In genomic region chr14:24991821-24992220, GRCh38 we compare ENCODE assay signal across 30 cellular contexts. TPM values are rescaled to one million over a fixed set of nuclear protein-coding genes. Genes with fewer than 3 reads are reported as not detected.
DNase-seq lines count a peak whose midpoint lies in the region; ATAC-seq, FAIRE-seq and TF ChIP-seq lines count a peak whose summit lies in the region.
"Had no signal": no experiment of that assay in that cellular context is flagged by ENCODE, and none has a peak within 500 bp of the region (broad histone marks: within the 10 kb centered on the region; RNA-seq: fewer than 3 reads in every experiment).

No MANE protein-coding gene starts in this region.

- no peak overlapping the region for H3K4me2 ChIP-seq in HepG2 (ENCODE audit: low read depth, low read length)
- H3K4me2 ChIP-seq: BLaER1 had no signal

- intact Hi-C loops in heart left ventricle (cut with DNase I): no loop called here
- intact Hi-C loops in cardiac septum (cut with DNase I): no loop called here
- intact Hi-C loops in HepG2 (cut with micrococcal nuclease; ENCODE audit: unreplicated experiment): no loop called here
- intact Hi-C loops in right lobe of liver (cut with DNase I): no loop called here
- intact Hi-C loops in pancreas (cut with DNase I): no loop called here

- H3K4me3 ChIP-seq in heart left ventricle (no peak overlapping the region), HepG2 (replicated peaks in 1 of 3; ENCODE audit: insufficient read depth in 1 of 3, low read depth in 2 of 3, low read length in 3 of 3) (no peak overlapping the region), right lobe of liver (no peak overlapping the region), gastroesophageal sphincter (no peak overlapping the region), pancreas (no peak overlapping the region)
- H3K4me3 ChIP-seq: BLaER1, GM12878 had no signal

- in situ Hi-C loops in HepG2 (cut with HindIII; ENCODE audit: extremely low pct_ligation_motif_present, low pct_unique_long_range_greater_than_20kb): no loop called here

- no peak overlapping the region for H3K27ac ChIP-seq in heart left ventricle
- H3K27ac ChIP-seq in HepG2 (ENCODE audit: extremely low read length, insufficient read depth, low read length): no peak overlapping the region
- no peak overlapping the region for H3K27ac ChIP-seq in right lobe of liver
- H3K27ac ChIP-seq in gastroesophageal sphincter: peak overlapping the region in 1 of 4 donors; percentile 9
- no peak overlapping the region for H3K27ac ChIP-seq in pancreas
- H3K27ac ChIP-seq: BLaER1 had no signal

- H3K27me3 ChIP-seq in heart left ventricle (no peaks in the 10 kb centered on the region), HepG2 (ENCODE audit: control insufficient read depth in 1 of 2, insufficient read depth in 2 of 2, low read length in 2 of 2) (no peaks in the 10 kb centered on the region), right lobe of liver (no peaks in the 10 kb centered on the region), gastroesophageal sphincter (no peaks in the 10 kb centered on the region), pancreas (no peaks in the 10 kb centered on the region)
- H3K27me3 ChIP-seq: BE2C, BLaER1 had no signal

- no peak for TF ChIP-seq RAD21 in HepG2 (CRISPR knock-in tag; IDR thresholded peaks at IDR 0.05)

- no peaks in the 10 kb centered on the region for H3K79me2 ChIP-seq in HepG2 (ENCODE audit: insufficient read depth, low read length)

- H3K9me3 ChIP-seq in heart left ventricle (no peaks in the 10 kb centered on the region), HepG2 (ENCODE audit: low read length) (no peaks in the 10 kb centered on the region), right lobe of liver (no peaks in the 10 kb centered on the region), gastroesophageal sphincter (no peaks in the 10 kb centered on the region), pancreas (no peaks in the 10 kb centered on the region)
- H3K9me3 ChIP-seq: BE2C, BLaER1 had no signal

- CTCF ChIA-PET in HepG2 (lab: Yijun Ruan, JAX; ENCODE audit: low intra/inter-chr PET ratio, low total read pairs): no interaction called here

- H3K36me3 ChIP-seq in heart left ventricle (peaks cover 0 to 4% (median 0%) of the 10 kb centered on the region in 9 donors), HepG2 (replicated peaks in 1 of 2; ENCODE audit: control insufficient read depth in 1 of 2, insufficient read depth in 2 of 2, low read length in 2 of 2) (peaks cover 0 to 4% of the 10 kb centered on the region in 2 experiments; a peak in 1 of 5 replicates), right lobe of liver (no peaks in the 10 kb centered on the region), gastroesophageal sphincter (no peaks in the 10 kb centered on the region), pancreas (no peaks in the 10 kb centered on the region)
- H3K36me3 ChIP-seq: BE2C, BLaER1 had no signal

- TF ChIP-seq EP300 in HepG2 (IDR thresholded peaks at IDR 0.05; ENCODE audit: low read depth in 2 of 2, low read length in 2 of 2): no peak
- TF ChIP-seq EP300 in HepG2 (CRISPR knock-in tag; IDR thresholded peaks at IDR 0.05; ENCODE audit: borderline replicate concordance): no peak
- no peak for TF ChIP-seq EP300 in gastroesophageal sphincter (IDR thresholded peaks at IDR 0.05)

- POLR2A ChIA-PET in HepG2 (lab: Yijun Ruan, JAX): interaction anchor here (1.2 kb wide), 2 partner anchors 12 to 174 kb away, joined by 4 to 5 read pairs; no protein-coding TSS in a partner anchor

- TF ChIP-seq POLR2A in heart left ventricle (IDR thresholded peaks at IDR 0.05): no peak
- TF ChIP-seq POLR2A in HepG2 (IDR thresholded peaks at IDR 0.05; ENCODE audit: insufficient read depth in 1 of 2, low read depth in 2 of 2, low read length in 2 of 2): no peak
- no peak for TF ChIP-seq POLR2A in right lobe of liver (IDR thresholded peaks at IDR 0.05)
- no peak for TF ChIP-seq POLR2A in gastroesophageal sphincter (IDR thresholded peaks at IDR 0.05)

- no peak overlapping the region for H2AFZ ChIP-seq in HepG2 (ENCODE audit: low read length)

- H3K9ac ChIP-seq in HepG2 (ENCODE audit: insufficient read depth, low read depth, low read length): no peak overlapping the region
- H3K9ac ChIP-seq: BLaER1 had no signal

- H3K4me1 ChIP-seq in heart left ventricle: peaks cover 0 to 30% (median 3%) of the 10 kb centered on the region in 12 donors
- H3K4me1 ChIP-seq in HepG2 (ENCODE audit: insufficient read depth, low read length): peaks cover 9% of the 10 kb centered on the region; the same call in 1 of the 2 replicates
- H3K4me1 ChIP-seq in right lobe of liver: no peaks in the 10 kb centered on the region
- H3K4me1 ChIP-seq in gastroesophageal sphincter: peaks cover 0 to 13% (median 3%) of the 10 kb centered on the region in 3 donors
- peaks cover 0 to 4% (median 3%) of the 10 kb centered on the region in 3 donors for H3K4me1 ChIP-seq in pancreas
- H3K4me1 ChIP-seq: BE2C had no signal

- no TSS peak for BruUV-seq in HepG2 (replicated peaks; lab: Mats Ljungman, UMichigan)

- ATAC-seq in heart left ventricle (peak in 3 of 4 donors; percentile 27 to 57 (median 39)), HepG2 (peak; percentile 17; the same call in 1 of the 3 replicates), right lobe of liver (no peak), gastroesophageal sphincter (peak; percentile 58), pancreas (peak in 3 of 4 donors; percentile 52 to 53 (median 52)), GM18867 (IDR thresholded peaks at IDR 0.05; ENCODE audit: unreplicated experiment) (no peak)

- no peaks in the 10 kb centered on the region for H4K20me1 ChIP-seq in HepG2 (ENCODE audit: insufficient read depth, low read length)
- H4K20me1 ChIP-seq: BLaER1 had no signal

- WGBS in heart left ventricle, 4 donors: 64 to 74% (median 68%) methylated on average over 6 of the region's 6 CpGs
- 88% methylated on average over 6 of the region's 6 CpGs for WGBS in HepG2 (ENCODE audit: low lambda C conversion rate)
- whole genome bisulfite sequencing in right lobe of liver (ENCODE audit: insufficient coverage, low coverage, low lambda C conversion rate, missing lambda C conversion rate): 91% methylated on average over 5 of the region's 6 CpGs
- 68 to 76% methylated on average over 5 to 6 of the region's 6 CpGs for WGBS in gastroesophageal sphincter (ENCODE audit: low coverage in 1 of 2), 2 donors
- 61 to 63% methylated on average over 6 of the region's 6 CpGs for WGBS in pancreas, 2 donors

- FAIRE-seq in HepG2 (lab: Jason Lieb, UNC): no peak
- FAIRE-seq in pancreas (lab: Jason Lieb, UNC): no peak
- FAIRE-seq: A204.1, GM12878, GM12892, GM18507, GM19239 had no signal

- no peak for TF ChIP-seq CTCF in heart left ventricle (IDR thresholded peaks at IDR 0.05)
- no peak for TF ChIP-seq CTCF in HepG2 (CRISPR knock-in tag; IDR thresholded peaks at IDR 0.05)
- TF ChIP-seq CTCF in right lobe of liver (IDR thresholded peaks at IDR 0.05): no peak
- TF ChIP-seq CTCF in gastroesophageal sphincter (IDR thresholded peaks at IDR 0.05): no peak
- TF ChIP-seq CTCF in pancreas (IDR thresholded peaks at IDR 0.05): no peak

- no peak for DNase-seq in heart left ventricle
- no peak for DNase-seq in cardiac septum (ENCODE audit: low spot score)
- no peak for DNase-seq in HepG2 (ENCODE audit: low spot score)
- no peak for DNase-seq in right lobe of liver
- DNase-seq in pancreas: no peak
- no peak for DNase-seq in HK-2 (ENCODE audit: unreplicated experiment)
- DNase-seq: 8988T; ACHN; BE2C; C1 segment of cervical spinal cord; CD4-positive, alpha-beta memory T cell; CD4-positive, CD25-positive, alpha-beta regulatory T cell; CD8-positive, alpha-beta memory T cell; COR-L47; DMS 273 treated with DMSO at 0.1 percent for 48 hours; DMS153; DMS53; DMS79; DND-41; EL; GDM1 had no signal

TF ChIP-seq in HepG2, 621 proteins besides CTCF, POLR2A, EP300 and RAD21 (continues in another document):
- TF ChIP-seq, protein P1, sequence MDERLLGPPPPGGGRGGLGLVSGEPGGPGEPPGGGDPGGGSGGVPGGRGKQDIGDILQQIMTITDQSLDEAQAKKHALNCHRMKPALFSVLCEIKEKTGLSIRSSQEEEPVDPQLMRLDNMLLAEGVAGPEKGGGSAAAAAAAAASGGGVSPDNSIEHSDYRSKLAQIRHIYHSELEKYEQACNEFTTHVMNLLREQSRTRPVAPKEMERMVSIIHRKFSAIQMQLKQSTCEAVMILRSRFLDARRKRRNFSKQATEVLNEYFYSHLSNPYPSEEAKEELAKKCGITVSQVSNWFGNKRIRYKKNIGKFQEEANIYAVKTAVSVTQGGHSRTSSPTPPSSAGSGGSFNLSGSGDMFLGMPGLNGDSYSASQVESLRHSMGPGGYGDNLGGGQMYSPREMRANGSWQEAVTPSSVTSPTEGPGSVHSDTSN (CRISPR knock-in tag; IDR thresholded peaks at IDR 0.05): no peak

RNA-seq across cellular contexts. Expression of gene STXBP6, which starts 58.1 kb away (rescaled TPM):
- total RNA-seq in heart left ventricle: 10 to 100 TPM; 12.5 to 30.9 (median 22.5) TPM
- polyA plus RNA-seq in heart left ventricle: 10 to 100 TPM; 23.7 to 57.3 TPM
- 13.9 TPM for total RNA-seq in cardiac septum
- total RNA-seq in HepG2 (2016; rRNA removed; fragmentation: Illumina TruSeq; extraction: Trizol): 35.3 and 43.2 TPM in 2 replicates
- 21.2 TPM in 2 replicates for total RNA-seq in HepG2 (2016; cell fraction: cytosol; rRNA removed; fragmentation: Illumina TruSeq; extraction: Trizol; ENCODE audit: low read depth)
- total RNA-seq in HepG2 (2016; cell fraction: insoluble cytoplasmic fraction; rRNA removed; fragmentation: Illumina TruSeq; extraction: Trizol): 31.7 and 46.6 TPM in 2 replicates
- total RNA-seq in HepG2 (2016; cell fraction: membrane; rRNA removed; fragmentation: Illumina TruSeq; extraction: Trizol): 28.9 and 30.6 TPM in 2 replicates
- 26.2 and 27.2 TPM in 2 replicates for total RNA-seq in HepG2 (2016; cell fraction: nucleus; rRNA removed; fragmentation: Illumina TruSeq; extraction: Trizol)
- 32.3 and 42.8 TPM in 2 replicates for polyA plus RNA-seq in HepG2 (2011; rRNA removed)
- polyA plus RNA-seq in HepG2 (2011; cell fraction: cytosol; rRNA removed): 26.8 and 33.4 TPM in 2 replicates
- polyA plus RNA-seq in HepG2 (2011; cell fraction: nucleus; rRNA removed): 10.0 and 11.5 TPM in 2 replicates
- polyA plus RNA-seq in HepG2 (2012): 25.5 and 27.7 TPM in 2 replicates
- 19.0 and 23.1 TPM in 2 replicates for polyA plus RNA-seq in HepG2 (2016; cell fraction: cytosol; fragmentation: Illumina TruSeq; extraction: Trizol; ENCODE audit: low read depth)
- 51.3 and 53.4 TPM in 2 replicates for polyA plus RNA-seq in HepG2 (2016; cell fraction: insoluble cytoplasmic fraction; fragmentation: Illumina TruSeq; extraction: Trizol; ENCODE audit: low read depth)
- 25.8 and 28.4 TPM in 2 replicates for polyA plus RNA-seq in HepG2 (2016; cell fraction: membrane; fragmentation: Illumina TruSeq; extraction: Trizol; ENCODE audit: low read depth)
- polyA plus RNA-seq in HepG2 (2016; cell fraction: nucleus; fragmentation: Illumina TruSeq; extraction: Trizol; ENCODE audit: insufficient read depth, low read depth): 24.0 and 27.2 TPM in 2 replicates
- 3.0 and 26.4 TPM in 2 replicates for polyA minus RNA-seq in HepG2 (2011; rRNA and poly(A)+ RNA removed; ENCODE audit: low replicate concordance)
- 19.6 and 20.8 TPM in 2 replicates for polyA minus RNA-seq in HepG2 (2011; cell fraction: cytosol; rRNA and poly(A)+ RNA removed)
- polyA minus RNA-seq in HepG2 (2011; cell fraction: nucleus; rRNA and poly(A)+ RNA removed): 53.4 and 53.6 TPM in 2 replicates
- total RNA-seq in right lobe of liver: 1 to 10 TPM in 4 of 6 experiments, under 1 TPM in 2; 0.55 to 1.7 (median 1.1) TPM
- total RNA-seq in gastroesophageal sphincter: 10 to 100 TPM; 29.3 to 55.7 (median 44.0) TPM
- total RNA-seq in pancreas: 10 to 100 TPM; 20.7 to 28.5 (median 25.0) TPM
- polyA plus RNA-seq in pancreas: 10 to 100 TPM in 1 of 2 donors, 1 to 10 TPM in 1; 9.9 to 14.1 TPM
- total RNA-seq: CD4-positive, alpha-beta memory T cell; CD4-positive, CD25-positive, alpha-beta regulatory T cell; G401 had no signal
- polyA plus RNA-seq: CD4-positive, alpha-beta memory T cell; CD4-positive, CD25-positive, alpha-beta regulatory T cell; CD8-positive, alpha-beta memory T cell had no signal

Comparison
In these comparisons a context has a peak if more than half of its experiments do, and no peak if none do; other contexts are left out.
1. ATAC-seq: peak in heart left ventricle (3 of 4), HepG2 (single experiment), gastroesophageal sphincter (single experiment) and pancreas (3 of 4); none in right lobe of liver (0 of 4) and GM18867 (single experiment).